ENCODE assay signal across 7 cellular contexts in genomic region chr5:6360684-6361072, GRCh38. TPM values are rescaled to one million over a fixed set of nuclear protein-coding genes. Genes with fewer than 3 reads are reported as not detected.
DNase-seq lines count a peak whose midpoint lies in the region; ATAC-seq and TF ChIP-seq lines count a peak whose summit lies in the region.
"Not testable (repeated sequence)": the region's sequence is repeated elsewhere in the genome, so short reads cannot be mapped to it uniquely, and the experiment has no call there.

No MANE protein-coding gene starts in this region.

- H4K20me1 ChIP-seq in BLaER1 treated with 17β-estradiol and CSF1 and Interleukin-3, amounts not matched to agents 10 nM and 100 nM, result peaks cover 0 to 10% (median 0%) of the 10 kb centered on the region in 11 experiments; a peak in 3 of 22 replicates
- not testable (repeated sequence) for H4K20me1 ChIP-seq in DND-41 (ENCODE audit: insufficient read depth, low read length)

- H3K4me1 ChIP-seq in BLaER1 treated with 17β-estradiol and CSF1 and Interleukin-3, amounts not matched to agents 10 nM and 100 nM, result peaks cover 13 to 42% (median 34%) of the 10 kb centered on the region in 10 experiments
- H3K4me1 ChIP-seq in DND-41 (ENCODE audit: insufficient read depth, low read length), result peaks cover 14% of the 10 kb centered on the region

- not testable (repeated sequence) for TF ChIP-seq CTCF in DND-41 (IDR thresholded peaks at IDR 0.05; ENCODE audit: borderline replicate concordance, extremely low read depth, low read length, poor library complexity, severe bottlenecking)

- H3K36me3 Mint-ChIP-seq in T-helper 1 cell treated with Interleukin-12 subunit alpha and Interleukin-12 subunit beta and Interleukin-4 antibody, amounts not matched to agents 30 μg/mL and 1 μg/mL, for 36 hours (ENCODE audit: low read depth), result peaks cover 20% of the 10 kb centered on the region
- peaks cover 29% of the 10 kb centered on the region for H3K36me3 Mint-ChIP-seq in activated CD4-positive, alpha-beta memory T cell treated with anti-CD3 and anti-CD28 coated beads, Interleukin-2, amount 10 ng/mL, durations not matched to agents 7 days and 5 days (ENCODE audit: low read depth)
- peaks cover 23% of the 10 kb centered on the region for H3K36me3 Mint-ChIP-seq in activated T-helper 1 cell treated with anti-CD3 and anti-CD28 coated beads, Interleukin-12 subunit alpha, Interleukin-12 subunit beta, Interleukin-2, Interleukin-4 antibody, amounts not matched to agents 30 ng/mL and 10 ng/mL and 1 ng/mL, durations not matched to agents 14 hours and 24 hours and 36 hours (ENCODE audit: low read depth)
- H3K36me3 Mint-ChIP-seq in activated naive CD8-positive, alpha-beta T cell, result peaks cover 14% of the 10 kb centered on the region
- not testable (repeated sequence) for H3K36me3 Mint-ChIP-seq in naive thymus-derived CD8-positive, alpha-beta T cell

- H3K27ac Mint-ChIP-seq in T-helper 1 cell treated with Interleukin-12 subunit alpha and Interleukin-12 subunit beta and Interleukin-4 antibody, amounts not matched to agents 30 μg/mL and 1 μg/mL, for 36 hours, result peak overlapping the region; percentile 85
- H3K27ac Mint-ChIP-seq in activated CD4-positive, alpha-beta memory T cell treated with anti-CD3 and anti-CD28 coated beads, Interleukin-2, amount 10 ng/mL, durations not matched to agents 7 days and 5 days, result peak overlapping the region; percentile 84
- H3K27ac Mint-ChIP-seq in activated T-helper 1 cell treated with anti-CD3 and anti-CD28 coated beads, Interleukin-12 subunit alpha, Interleukin-12 subunit beta, Interleukin-2, Interleukin-4 antibody, amounts not matched to agents 30 ng/mL and 10 ng/mL and 1 ng/mL, durations not matched to agents 14 hours and 24 hours and 36 hours, result not testable (repeated sequence)
- peak overlapping the region; percentile 85 for H3K27ac Mint-ChIP-seq in activated naive CD8-positive, alpha-beta T cell
- peak overlapping the region; percentile 78 to 97 (median 93) for H3K27ac Mint-ChIP-seq in naive thymus-derived CD8-positive, alpha-beta T cell

- peaks cover 0 to 34% (median 19%) of the 10 kb centered on the region in 11 experiments; a peak in 17 of 22 replicates for H3K36me3 ChIP-seq in BLaER1 treated with 17β-estradiol and CSF1 and Interleukin-3, amounts not matched to agents 10 nM and 100 nM
- H3K36me3 ChIP-seq in DND-41 (ENCODE audit: insufficient read depth, low read length), result not testable (repeated sequence)

- not testable (repeated sequence) for H3K27me3 Mint-ChIP-seq in T-helper 1 cell treated with Interleukin-12 subunit alpha and Interleukin-12 subunit beta and Interleukin-4 antibody, amounts not matched to agents 30 μg/mL and 1 μg/mL, for 36 hours (ENCODE audit: low read depth); activated CD4-positive, alpha-beta memory T cell treated with anti-CD3 and anti-CD28 coated beads, Interleukin-2, amount 10 ng/mL, durations not matched to agents 7 days and 5 days; activated T-helper 1 cell treated with anti-CD3 and anti-CD28 coated beads, Interleukin-12 subunit alpha, Interleukin-12 subunit beta, Interleukin-2, Interleukin-4 antibody, amounts not matched to agents 30 ng/mL and 10 ng/mL and 1 ng/mL, durations not matched to agents 14 hours and 24 hours and 36 hours (ENCODE audit: insufficient read depth); activated naive CD8-positive, alpha-beta T cell; naive thymus-derived CD8-positive, alpha-beta T cell

- intact Hi-C loops in activated T-helper 1 cell treated with anti-CD3 and anti-CD28 coated beads, Interleukin-12 subunit alpha, Interleukin-12 subunit beta, Interleukin-2, Interleukin-4 antibody, amounts not matched to agents 30 ng/mL and 10 ng/mL and 1 ng/mL, durations not matched to agents 14 hours and 24 hours and 36 hours (cut with micrococcal nuclease), result not testable (repeated sequence)

- H3K79me2 ChIP-seq in DND-41 (ENCODE audit: insufficient read depth, low read length), result not testable (repeated sequence)

- POLR2A ChIA-PET in activated CD4-positive, alpha-beta memory T cell treated with anti-CD3 and anti-CD28 coated beads, Interleukin-2, amount 10 ng/mL, durations not matched to agents 7 days and 5 days (lab: Charles Lee), result interaction anchor here (2.3 kb wide), 1 partner anchor 18 kb away, joined by 13 read pairs; the partner anchor contains the start of gene MED10
- POLR2A ChIA-PET in naive thymus-derived CD8-positive, alpha-beta T cell (lab: Charles Lee), result interaction anchor here (0.6 to 3.6 kb wide), 3 partner anchors 16 to 254 kb away, joined by 3 to 16 read pairs (median 4); partner anchors contain the start of gene MED10

- not testable (repeated sequence) for ATAC-seq in DND-41 (ENCODE audit: insufficient read depth, low read depth); naive thymus-derived CD8-positive, alpha-beta T cell

- not testable (repeated sequence) for H3K27me3 ChIP-seq in BLaER1 treated with 17β-estradiol and CSF1 and Interleukin-3, amounts not matched to agents 10 nM and 100 nM; DND-41 (ENCODE audit: insufficient read depth, low read length, poor library complexity)

- CTCF ChIA-PET in activated CD4-positive, alpha-beta memory T cell treated with anti-CD3 and anti-CD28 coated beads, Interleukin-2, amount 10 ng/mL, durations not matched to agents 7 days and 5 days (lab: Charles Lee), result interaction anchor here (1.3 to 1.9 kb wide), 2 partner anchors 18 to 864 kb away, joined by 4 to 5 read pairs; partner anchors contain the start of gene MED10

- not testable (repeated sequence) for H3K9me3 Mint-ChIP-seq in T-helper 1 cell treated with Interleukin-12 subunit alpha and Interleukin-12 subunit beta and Interleukin-4 antibody, amounts not matched to agents 30 μg/mL and 1 μg/mL, for 36 hours; activated CD4-positive, alpha-beta memory T cell treated with anti-CD3 and anti-CD28 coated beads, Interleukin-2, amount 10 ng/mL, durations not matched to agents 7 days and 5 days; activated T-helper 1 cell treated with anti-CD3 and anti-CD28 coated beads, Interleukin-12 subunit alpha, Interleukin-12 subunit beta, Interleukin-2, Interleukin-4 antibody, amounts not matched to agents 30 ng/mL and 10 ng/mL and 1 ng/mL, durations not matched to agents 14 hours and 24 hours and 36 hours; activated naive CD8-positive, alpha-beta T cell (ENCODE audit: low read depth); naive thymus-derived CD8-positive, alpha-beta T cell

- DNase-seq in DND-41; activated CD4-positive, alpha-beta memory T cell treated with anti-CD3 and anti-CD28 coated beads, Interleukin-2, amount 10 ng/mL, durations not matched to agents 7 days and 5 days; activated T-helper 1 cell treated with anti-CD3 and anti-CD28 coated beads, Interleukin-12 subunit alpha, Interleukin-12 subunit beta, Interleukin-2, Interleukin-4 antibody, amounts not matched to agents 30 ng/mL and 10 ng/mL and 1 ng/mL, durations not matched to agents 14 hours and 24 hours and 36 hours (ENCODE audit: low spot score): not testable (repeated sequence)
- DNase-seq in naive thymus-derived CD8-positive, alpha-beta T cell, result peak in 1 of 10 donors; percentile 2

- peak overlapping the region; percentile 63; the same call in 1 of the 2 replicates for H2AFZ ChIP-seq in DND-41 (ENCODE audit: low read depth, low read length)

- peak overlapping the region; percentile 72 for H3K4me3 Mint-ChIP-seq in T-helper 1 cell treated with Interleukin-12 subunit alpha and Interleukin-12 subunit beta and Interleukin-4 antibody, amounts not matched to agents 30 μg/mL and 1 μg/mL, for 36 hours
- H3K4me3 Mint-ChIP-seq in activated CD4-positive, alpha-beta memory T cell treated with anti-CD3 and anti-CD28 coated beads, Interleukin-2, amount 10 ng/mL, durations not matched to agents 7 days and 5 days; activated naive CD8-positive, alpha-beta T cell: not testable (repeated sequence)
- H3K4me3 Mint-ChIP-seq in activated T-helper 1 cell treated with anti-CD3 and anti-CD28 coated beads, Interleukin-12 subunit alpha, Interleukin-12 subunit beta, Interleukin-2, Interleukin-4 antibody, amounts not matched to agents 30 ng/mL and 10 ng/mL and 1 ng/mL, durations not matched to agents 14 hours and 24 hours and 36 hours, result peak overlapping the region; percentile 66
- peak overlapping the region in 6 of 10 donors; percentile 28 to 90 (median 78) for H3K4me3 Mint-ChIP-seq in naive thymus-derived CD8-positive, alpha-beta T cell

- not testable (repeated sequence) for H3K4me1 Mint-ChIP-seq in T-helper 1 cell treated with Interleukin-12 subunit alpha and Interleukin-12 subunit beta and Interleukin-4 antibody, amounts not matched to agents 30 μg/mL and 1 μg/mL, for 36 hours (ENCODE audit: low read depth)
- H3K4me1 Mint-ChIP-seq in activated CD4-positive, alpha-beta memory T cell treated with anti-CD3 and anti-CD28 coated beads, Interleukin-2, amount 10 ng/mL, durations not matched to agents 7 days and 5 days, result peaks cover 22% of the 10 kb centered on the region
- peaks cover 15% of the 10 kb centered on the region for H3K4me1 Mint-ChIP-seq in activated T-helper 1 cell treated with anti-CD3 and anti-CD28 coated beads, Interleukin-12 subunit alpha, Interleukin-12 subunit beta, Interleukin-2, Interleukin-4 antibody, amounts not matched to agents 30 ng/mL and 10 ng/mL and 1 ng/mL, durations not matched to agents 14 hours and 24 hours and 36 hours (ENCODE audit: low read depth)
- peaks cover 21% of the 10 kb centered on the region for H3K4me1 Mint-ChIP-seq in activated naive CD8-positive, alpha-beta T cell (ENCODE audit: low read depth)
- peaks cover 6 to 28% (median 18%) of the 10 kb centered on the region in 4 donors for H3K4me1 Mint-ChIP-seq in naive thymus-derived CD8-positive, alpha-beta T cell

- peak overlapping the region; percentile 64 to 95 (median 90) for H3K4me2 ChIP-seq in BLaER1 treated with 17β-estradiol and CSF1 and Interleukin-3, amounts not matched to agents 10 nM and 100 nM
- H3K4me2 ChIP-seq in DND-41 (ENCODE audit: insufficient read depth, low read length), result not testable (repeated sequence)

- peak overlapping the region in 8 of 11 experiments; percentile 54 to 79 (median 66); a peak in 16 of 22 replicates for H3K27ac ChIP-seq in BLaER1 treated with 17β-estradiol and CSF1 and Interleukin-3, amounts not matched to agents 10 nM and 100 nM
- peak overlapping the region; percentile 43; the same call in 1 of the 2 replicates for H3K27ac ChIP-seq in DND-41 (ENCODE audit: low read length)

- H3K9ac ChIP-seq in BLaER1 treated with 17β-estradiol and CSF1 and Interleukin-3, amounts not matched to agents 10 nM and 100 nM, result peak overlapping the region; percentile 16 to 68 (median 49); a peak in 18 of 22 replicates
- H3K9ac ChIP-seq in DND-41 (ENCODE audit: low read depth, low read length), result not testable (repeated sequence)

- peak overlapping the region in 6 of 10 experiments; percentile 8 to 47 (median 33); a peak in 8 of 20 replicates for H3K4me3 ChIP-seq in BLaER1 treated with 17β-estradiol and CSF1 and Interleukin-3, amounts not matched to agents 10 nM and 100 nM
- not testable (repeated sequence) for H3K4me3 ChIP-seq in DND-41 (ENCODE audit: low read depth in 1 of 2, low read length in 2 of 2)

- peaks cover 0 to 21% (median 10%) of the 10 kb centered on the region in 11 experiments; a peak in 12 of 22 replicates for H3K9me3 ChIP-seq in BLaER1 treated with 17β-estradiol and CSF1 and Interleukin-3, amounts not matched to agents 10 nM and 100 nM (replicated peaks in 1 of 11)
- not testable (repeated sequence) for H3K9me3 ChIP-seq in DND-41 (ENCODE audit: insufficient read depth, low read length, severe bottlenecking)

RNA-seq across cellular contexts. Expression of gene MED10, which starts 17.7 kb away (rescaled TPM):
- total RNA-seq in activated CD4-positive, alpha-beta memory T cell treated with anti-CD3 and anti-CD28 coated beads, Interleukin-2, amount 10 ng/mL, durations not matched to agents 7 days and 5 days, result 10 to 100 TPM; 50.1 to 52.9 TPM
- total RNA-seq in activated T-helper 1 cell treated with anti-CD3 and anti-CD28 coated beads, Interleukin-12 subunit alpha, Interleukin-12 subunit beta, Interleukin-2, Interleukin-4 antibody, amounts not matched to agents 30 ng/mL and 10 ng/mL and 1 ng/mL, durations not matched to agents 14 hours and 24 hours and 36 hours, result 60.2 and 67.1 TPM in 2 replicates
- total RNA-seq in naive thymus-derived CD8-positive, alpha-beta T cell, result 10 to 100 TPM; 70.0 to 77.2 TPM
- 100 to 1,000 TPM; 101 to 108 (median 105) TPM for polyA plus RNA-seq in naive thymus-derived CD8-positive, alpha-beta T cell
